11 cellular contexts compared by ENCODE assay signal in genomic region chr7:135168489-135169140, GRCh38. TPM values are rescaled to one million over a fixed set of nuclear protein-coding genes. Genes with fewer than 3 reads are reported as not detected.
DNase-seq lines count a peak whose midpoint lies in the region; ATAC-seq, FAIRE-seq and TF ChIP-seq lines count a peak whose summit lies in the region.
"Had no signal": no experiment of that assay in that cellular context is flagged by ENCODE, and none has a peak within 500 bp of the region (broad histone marks: within the 10 kb centered on the region; RNA-seq: fewer than 3 reads in every experiment).

No MANE protein-coding gene starts in this region.

- no peaks in the 10 kb centered on the region for H3K9me2 ChIP-seq in GM23338 (ENCODE audit: insufficient read depth)

- peaks cover 25% of the 10 kb centered on the region for H3K27me3 Mint-ChIP-seq in GM23338 (ENCODE audit: insufficient read depth, low read depth, poor library complexity)
- no peaks in the 10 kb centered on the region for H3K27me3 Mint-ChIP-seq in naive B cell

- no peak for FAIRE-seq in A549 (lab: Jason Lieb, UNC)
- FAIRE-seq: bronchial epithelial cell, H54 had no signal

- no peak for TF ChIP-seq RAD21 in A549 (conservative IDR thresholded peaks at IDR 0.05 in 1 of 2, IDR thresholded peaks at IDR 0.05 in 1 of 2)

- TF ChIP-seq POLR2A in A549 (IDR thresholded peaks at IDR 0.05; ENCODE audit: low read length) = no peak

- H3K36me3 Mint-ChIP-seq in GM23338 (ENCODE audit: low read depth) (peaks cover 63% of the 10 kb centered on the region), naive B cell (peaks cover 0 to 5% of the 10 kb centered on the region in 2 donors)

- DNase-seq in A549 (ENCODE audit: low read depth in 1 of 2, low spot score in 1 of 2) = no peak
- no peak for DNase-seq in GM23338 (ENCODE audit: low spot score)
- DNase-seq in ascending aorta (ENCODE audit: low spot score in 2 of 2) = no peak
- no peak for DNase-seq in naive B cell
- no peak for DNase-seq in KBM-7
- DNase-seq in SW 1271 (lab: John Stamatoyannopoulos, UW) = no peak

- TF ChIP-seq CTCF in A549 (IDR thresholded peaks at IDR 0.05) = no peak
- no peak for TF ChIP-seq CTCF in GM23338 (conservative IDR thresholded peaks at IDR 0.05; ENCODE audit: low read depth in 2 of 2)
- no peak for TF ChIP-seq CTCF in ascending aorta (IDR thresholded peaks at IDR 0.05)

- H3K4me2 ChIP-seq in A549 (peak overlapping the region; percentile 94), GM23338 (peak overlapping the region; percentile 94; the same call in 1 of the 2 replicates)

- no peak overlapping the region for H2AFZ ChIP-seq in GM23338

- H3K27ac Mint-ChIP-seq in GM23338 (peak overlapping the region; percentile 95; the same call in 1 of the 2 replicates), naive B cell (peak overlapping the region in 5 of 6 donors; percentile 93 to 98 (median 94))

- TF ChIP-seq EP300 in A549 (IDR thresholded peaks at IDR 0.05) = no peak

- intact Hi-C loops in ascending aorta (cut with DNase I) = no loop called here

- H4K20me1 ChIP-seq in GM23338 (replicated peaks; ENCODE audit: insufficient read depth) = peaks cover 4% of the 10 kb centered on the region; the same call in 1 of the 2 replicates

- H3K27ac ChIP-seq in A549 = peak overlapping the region; percentile 96 to 99; a peak in 5 of 6 replicates
- no peak overlapping the region for H3K27ac ChIP-seq in GM23338 (ENCODE audit: low read depth)
- peak overlapping the region; percentile 62 to 98 for H3K27ac ChIP-seq in ascending aorta

- peaks cover 16% of the 10 kb centered on the region for H3K79me2 ChIP-seq in GM23338 (replicated peaks; ENCODE audit: insufficient read depth)

- 81% methylated on average over 13 of the region's 13 CpGs for WGBS in A549 (ENCODE audit: missing lambda C conversion rate)

- in situ Hi-C loops in KBM-7 (cut with MboI; ENCODE audit: low pct_unique_long_range_greater_than_20kb, low sequenced_read_pairs) = loop anchor here (25.0 kb wide), 1 partner anchor 181 kb away; the partner anchor contains the start of gene AGBL3

- H3K4me1 Mint-ChIP-seq in GM23338 (peaks cover 34% of the 10 kb centered on the region), naive B cell (peaks cover 33 to 75% (median 51%) of the 10 kb centered on the region in 3 donors)

- no peaks in the 10 kb centered on the region for H3K9me3 ChIP-seq in A549
- no peaks in the 10 kb centered on the region for H3K9me3 ChIP-seq in ascending aorta

- peak overlapping the region; percentile 87 for H3K4me3 ChIP-seq in A549
- H3K4me3 ChIP-seq in GM23338 = no peak overlapping the region
- peak overlapping the region in 1 of 2 donors; percentile 68 for H3K4me3 ChIP-seq in ascending aorta
- H3K4me3 ChIP-seq: lung had no signal

- peaks cover 5% of the 10 kb centered on the region; the same call in 1 of the 2 replicates for H3K36me3 ChIP-seq in GM23338 (ENCODE audit: insufficient read depth)
- H3K36me3 ChIP-seq in ascending aorta = peaks cover 20 to 39% of the 10 kb centered on the region in 2 donors

- peaks cover 6% of the 10 kb centered on the region for H3K9me3 Mint-ChIP-seq in GM23338
- H3K9me3 Mint-ChIP-seq in naive B cell = no peaks in the 10 kb centered on the region

- H3K4me3 Mint-ChIP-seq in GM23338 (peak overlapping the region; percentile 92), naive B cell (peak overlapping the region; percentile 52 to 95 (median 91))

- POLR2A ChIA-PET in A549 (lab: Yijun Ruan, JAX) = interaction anchor here (0.9 to 1.8 kb wide), 3 partner anchors 180 to 479 kb away, joined by 3 to 7 read pairs (median 4); partner anchors contain the start of gene AGBL3

- H3K4me1 ChIP-seq in A549 = peaks cover 25% of the 10 kb centered on the region
- H3K4me1 ChIP-seq in GM23338 (ENCODE audit: insufficient read depth) = peaks cover 20% of the 10 kb centered on the region
- peaks cover 15 to 27% of the 10 kb centered on the region in 2 donors for H3K4me1 ChIP-seq in ascending aorta

- CTCF ChIA-PET in A549 (lab: Yijun Ruan, JAX) = interaction anchor here (0.7 to 4.0 kb wide), 8 partner anchors 10 to 535 kb away, joined by 3 to 31 read pairs (median 6); partner anchors contain the start of genes AGBL3 and TMEM140

- H3F3A ChIP-seq in GM23338 (replicated peaks; ENCODE audit: low read depth) = peaks cover 7% of the 10 kb centered on the region

- no peaks in the 10 kb centered on the region for H3K27me3 ChIP-seq in GM23338 (ENCODE audit: insufficient read depth)
- H3K27me3 ChIP-seq in ascending aorta = no peaks in the 10 kb centered on the region

- ATAC-seq in A549 (no peak), GM23338 (no peak), naive B cell (ENCODE audit: low read depth in 2 of 2) (no peak), HG02852 (IDR thresholded peaks at IDR 0.05; ENCODE audit: unreplicated experiment) (no peak)
- no peak for ATAC-seq in activated CD4-positive, CD25-positive, alpha-beta regulatory T cell treated with anti-CD3 and anti-CD28 coated beads, Interleukin-2, amount 50 U/mL, for 24 hours

TF ChIP-seq in A549, 52 proteins besides CTCF, POLR2A, EP300 and RAD21:
- TF ChIP-seq RCOR1 (IDR thresholded peaks at IDR 0.05; ENCODE audit: low read depth, low read length) (no peak), JUN (IDR thresholded peaks at IDR 0.05) (peak in 1 of 2 experiments; percentile 5; a peak in 1 of 5 replicates)

TF ChIP-seq in GM23338, 12 proteins besides CTCF, POLR2A, EP300 and RAD21 (continues in another document):
- TF ChIP-seq ZNF114 (CRISPR knock-in tag; IDR thresholded peaks at IDR 0.05) = no peak
- TF ChIP-seq ETS1 (IDR thresholded peaks at IDR 0.05) = no peak
- TF ChIP-seq REST (IDR thresholded peaks at IDR 0.05; ENCODE audit: unreplicated experiment) = no peak
- TF ChIP-seq EZH2phosphoT487 (IDR thresholded peaks at IDR 0.05; ENCODE audit: unreplicated experiment) = no peak

RNA-seq across cellular contexts. Expression of gene CYREN, which starts 1.9 kb away (rescaled TPM):
- polyA plus RNA-seq in A549 (2011; rRNA removed) (69.1 and 70.4 TPM in 2 replicates), A549 (2017; fragmentation: RNase III; extraction: RNeasy Plus Mini Kit Qiagen cat#74134 plus additional on column Dnase treatment) (59.3 to 61.1 TPM (median 59.5 TPM) in 3 replicates), GM23338 (2016; fragmentation: Nextera tagmentation; extraction: Ambion mirVana) (21.6 and 22.7 TPM in 2 replicates), naive B cell (ENCODE audit: low read depth in 6 of 6) (10 to 100 TPM; 35.4 to 64.0 (median 48.9) TPM)
- polyA plus RNA-seq in A549 (2012; cell fraction: cytosol; rRNA removed) = 44.8 and 50.9 TPM in 2 replicates
- polyA plus RNA-seq in A549 (2012; cell fraction: nucleus; rRNA removed) = 29.7 and 31.2 TPM in 2 replicates
- polyA minus RNA-seq in A549 (2011; rRNA and poly(A)+ RNA removed) = 73.6 and 76.3 TPM in 2 replicates
- 57.2 and 70.6 TPM in 2 replicates for total RNA-seq in GM23338 (2014; rRNA removed; shearing (Covaris generic))
- total RNA-seq in ascending aorta = 21.6 TPM

RNA-seq across cellular contexts. Expression of gene TMEM140, which starts 20.7 kb away (rescaled TPM):
- 0.87 and 1.4 TPM in 2 replicates for polyA plus RNA-seq in A549 (2011; rRNA removed)
- polyA plus RNA-seq in A549 (2012; cell fraction: cytosol; rRNA removed) = 0.09 and 0.18 TPM in 2 replicates
- polyA plus RNA-seq in A549 (2012; cell fraction: nucleus; rRNA removed) = 0.11 and 0.31 TPM in 2 replicates
- polyA plus RNA-seq in A549 (2017; fragmentation: RNase III; extraction: RNeasy Plus Mini Kit Qiagen cat#74134 plus additional on column Dnase treatment) = 0.72 to 0.79 TPM (median 0.76 TPM) in 3 replicates
- 0.79 and 1.4 TPM in 2 replicates for polyA minus RNA-seq in A549 (2011; rRNA and poly(A)+ RNA removed)
- total RNA-seq in GM23338 (2014; rRNA removed; shearing (Covaris generic)) = not detected in 2 replicates
- 1.3 and 2.7 TPM in 2 replicates for polyA plus RNA-seq in GM23338 (2016; fragmentation: Nextera tagmentation; extraction: Ambion mirVana)
- 26.9 TPM for total RNA-seq in ascending aorta
- polyA plus RNA-seq in naive B cell (ENCODE audit: low read depth in 6 of 6) = 10 to 100 TPM; 14.1 to 31.7 (median 25.2) TPM

RNA-seq across cellular contexts. Expression of gene WDR91, which starts 42.7 kb away (rescaled TPM):
- 5.3 and 7.4 TPM in 2 replicates for polyA plus RNA-seq in A549 (2011; rRNA removed)
- 7.2 and 9.6 TPM in 2 replicates for polyA plus RNA-seq in A549 (2012; cell fraction: cytosol; rRNA removed)
- 25.7 and 29.1 TPM in 2 replicates for polyA plus RNA-seq in A549 (2012; cell fraction: nucleus; rRNA removed)
- polyA plus RNA-seq in A549 (2017; fragmentation: RNase III; extraction: RNeasy Plus Mini Kit Qiagen cat#74134 plus additional on column Dnase treatment) = 4.6 to 5.5 TPM (median 5.1 TPM) in 3 replicates
- 8.5 and 11.2 TPM in 2 replicates for polyA minus RNA-seq in A549 (2011; rRNA and poly(A)+ RNA removed)
- total RNA-seq in GM23338 (2014; rRNA removed; shearing (Covaris generic)) = 9.7 and 32.6 TPM in 2 replicates
- 5.4 and 5.8 TPM in 2 replicates for polyA plus RNA-seq in GM23338 (2016; fragmentation: Nextera tagmentation; extraction: Ambion mirVana)
- total RNA-seq in ascending aorta = 66.7 TPM
- polyA plus RNA-seq in naive B cell (ENCODE audit: low read depth in 6 of 6) = 1 to 10 TPM; 2.3 to 5.8 (median 4.5) TPM
